In genomic region chr16:35744716-35745115, GRCh38 we compare ENCODE assay signal across 13 cellular contexts.
"Had no signal": no experiment of that assay in that cellular context is flagged by ENCODE, and none has a peak within 500 bp of the region (broad histone marks: within the 10 kb centered on the region; RNA-seq: fewer than 3 reads in every experiment).

No MANE protein-coding gene starts in this region.

- H3K27me3 ChIP-seq: heart left ventricle, ovary, upper lobe of right lung had no signal

- H3K9me3 ChIP-seq: thoracic aorta, upper lobe of right lung had no signal

- DNase-seq: activated CD4-positive, alpha-beta T cell treated with anti-CD3 and anti-CD28 coated beads, Interleukin-2, amount 50 U/mL, for 1 hour; activated CD4-positive, CD25-positive, alpha-beta regulatory T cell; activated naive CD8-positive, alpha-beta T cell treated with anti-CD3 and anti-CD28 coated beads, Interleukin-2, amount 10 ng/mL, durations not matched to agents 7 days and 5 days; cortex of kidney; effector CD4-positive, alpha-beta T cell; heart left ventricle; midbrain; ovary; T-helper 2 cell; upper lobe of right lung had no signal

- H3K27ac ChIP-seq: heart left ventricle, ovary, thoracic aorta, upper lobe of right lung had no signal

- H3K36me3 ChIP-seq: heart left ventricle, ovary, thoracic aorta, upper lobe of right lung had no signal

- ATAC-seq: heart left ventricle; stimulated activated effector memory CD8-positive, alpha-beta T cell treated with anti-CD3 and anti-CD28 coated beads, Interleukin-12 subunit alpha, Interleukin-12 subunit beta, amount 100 ng/mL, for 72 hours; upper lobe of right lung had no signal

- H3K4me3 ChIP-seq: heart left ventricle, lung, ovary, thoracic aorta, upper lobe of right lung had no signal

- H3K4me1 ChIP-seq: heart left ventricle, upper lobe of right lung had no signal
